In genomic region chr15:39828374-39828931, GRCh38 we compare ENCODE assay signal across 11 cellular contexts. TPM values are rescaled to one million over a fixed set of nuclear protein-coding genes. Genes with fewer than 3 reads are reported as not detected.
DNase-seq lines count a peak whose midpoint lies in the region; ATAC-seq and TF ChIP-seq lines count a peak whose summit lies in the region.
"Had no signal": no experiment of that assay in that cellular context is flagged by ENCODE, and none has a peak within 500 bp of the region (broad histone marks: within the 10 kb centered on the region; RNA-seq: fewer than 3 reads in every experiment).

No MANE protein-coding gene starts in this region.

- no peak for ATAC-seq in GM19023 (IDR thresholded peaks at IDR 0.05; ENCODE audit: unreplicated experiment)
- no peak for ATAC-seq in foreskin keratinocyte
- no peak for ATAC-seq in GM18511 (IDR thresholded peaks at IDR 0.05; ENCODE audit: unreplicated experiment)
- ATAC-seq: esophagus mucosa had no signal

- H3K4me1 ChIP-seq in neural progenitor cell (peaks cover 14% of the 10 kb centered on the region), foreskin keratinocyte (peaks cover 3% of the 10 kb centered on the region)

- no peak overlapping the region for H3K4me3 ChIP-seq in neural progenitor cell

- H3K9ac ChIP-seq in neural progenitor cell = no peak overlapping the region

- H2AFZ ChIP-seq in neural progenitor cell (replicated peaks) = no peak overlapping the region

- TF ChIP-seq CTCF in neural progenitor cell (IDR thresholded peaks at IDR 0.05) (no peak), GM13977 (IDR thresholded peaks at IDR 0.05; ENCODE audit: extremely low read depth, insufficient read depth, missing control alignments) (no peak), foreskin keratinocyte (conservative IDR thresholded peaks at IDR 0.05) (no peak)

- no peak overlapping the region for H3K4me3 Mint-ChIP-seq in neural progenitor cell

- peak; percentile 29 for DNase-seq in HEK293T (ENCODE audit: extremely low spot score)
- DNase-seq in NCI-H2227 treated with DMSO at 0.1 percent for 48 hours (lab: John Stamatoyannopoulos, UW) = peak; percentile 31
- DNase-seq in dermis blood vessel endothelial cell = peak; percentile 46
- DNase-seq in neural progenitor cell (ENCODE audit: low spot score) = peak; percentile 54
- DNase-seq in GM13977 (ENCODE audit: low spot score) = no peak
- no peak for DNase-seq in foreskin keratinocyte
- DNase-seq: activated naive CD4-positive, alpha-beta T cell; NCI-H1694 treated with DMSO at 0.1 percent for 48 hours had no signal

- H3K27me3 Mint-ChIP-seq in neural progenitor cell (ENCODE audit: insufficient read depth, low read depth) = peaks cover 4% of the 10 kb centered on the region

- POLR2A ChIA-PET in HEK293T (lab: Yijun Ruan, JAX) = no interaction called here

- H3K9me3 Mint-ChIP-seq in neural progenitor cell = no peaks in the 10 kb centered on the region

- peaks cover 34% of the 10 kb centered on the region for H3K4me1 Mint-ChIP-seq in neural progenitor cell

- H3K36me3 Mint-ChIP-seq in neural progenitor cell = no peaks in the 10 kb centered on the region

- H3K4me2 ChIP-seq in neural progenitor cell = no peak overlapping the region

- peak overlapping the region; percentile 6 for H3K27ac Mint-ChIP-seq in neural progenitor cell

- H3K27me3 ChIP-seq in neural progenitor cell (no peaks in the 10 kb centered on the region), foreskin keratinocyte (no peaks in the 10 kb centered on the region)

- CTCF ChIA-PET in HEK293T (lab: Yijun Ruan, JAX) = no interaction called here

- no peaks in the 10 kb centered on the region for H3K9me3 ChIP-seq in neural progenitor cell (ENCODE audit: low read depth)

- in situ Hi-C loops in GM13977 (cut with MboI; ENCODE audit: low pct_unique_long_range_greater_than_20kb, low sequenced_read_pairs, unreplicated experiment) = no loop called here

- no peaks in the 10 kb centered on the region for H3K36me3 ChIP-seq in neural progenitor cell

- H3K79me2 ChIP-seq in neural progenitor cell (ENCODE audit: low read depth) = peaks cover 30% of the 10 kb centered on the region

- H3F3A ChIP-seq in neural progenitor cell (ENCODE audit: low read depth) = peaks cover 9% of the 10 kb centered on the region

- H4K20me1 ChIP-seq in neural progenitor cell (ENCODE audit: low read depth) = peaks cover 7% of the 10 kb centered on the region

- H3K27ac ChIP-seq in neural progenitor cell (no peak overlapping the region), foreskin keratinocyte (no peak overlapping the region)

TF ChIP-seq in HEK293T, 16 proteins besides CTCF, POLR2A, EP300 and RAD21:
- no peak for TF ChIP-seq NFRKB (IDR thresholded peaks at IDR 0.05)

RNA-seq across cellular contexts. Expression of gene FSIP1, which starts 45.8 kb away (rescaled TPM):
- 0.37 and 0.85 TPM in 2 replicates for total RNA-seq in dermis blood vessel endothelial cell
- total RNA-seq in neural progenitor cell (ENCODE audit: low replicate concordance) = 2.1 and 2.5 TPM in 2 replicates
- total RNA-seq in foreskin keratinocyte = 0.58 and 0.63 TPM in 2 replicates
- 0.31 and 0.42 TPM in 2 replicates for polyA plus RNA-seq in foreskin keratinocyte

Comparison
In these comparisons a context has a peak if more than half of its experiments do, and no peak if none do; other contexts are left out.
1. DNase-seq: peak in HEK293T (single experiment), NCI-H2227 treated with DMSO at 0.1 percent for 48 hours (single experiment), dermis blood vessel endothelial cell (single experiment) and neural progenitor cell (single experiment); none in GM13977 (single experiment) and foreskin keratinocyte (0 of 2).